ENCODE assay signal across 19 cellular contexts in the genomic region with DNA sequence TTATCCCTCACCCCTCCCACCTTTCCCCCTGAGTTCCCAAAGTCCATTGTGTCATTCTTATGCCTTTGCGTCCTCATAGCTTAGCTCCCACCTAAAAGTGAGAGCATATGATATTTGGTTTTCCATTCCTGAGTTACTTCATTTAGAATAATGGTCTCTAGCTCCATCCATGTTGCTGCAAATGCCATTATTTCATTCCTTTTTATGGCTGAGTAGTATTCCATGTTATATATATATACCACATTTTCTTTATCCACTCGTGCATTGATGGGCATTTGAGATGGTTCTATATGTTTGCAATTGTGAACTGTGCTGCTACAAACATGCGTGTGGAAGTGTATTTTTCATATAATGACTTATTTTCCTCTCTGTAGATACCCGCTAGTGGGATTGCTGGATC. TPM values are rescaled to one million over a fixed set of nuclear protein-coding genes. Genes with fewer than 3 reads are reported as not detected.
"Had no signal": no experiment of that assay in that cellular context is flagged by ENCODE, and none has a peak within 500 bp of the region (broad histone marks: within the 10 kb centered on the region; RNA-seq: fewer than 3 reads in every experiment).

No MANE protein-coding gene starts in this region.

RNA-seq across cellular contexts. Expression of a gene that starts 26.1 kb away (rescaled TPM):
- total RNA-seq: activated B cell treated with CpG ODN at 0.5 μM for 24 hours; activated CD4-positive, alpha-beta memory T cell treated with anti-CD3 and anti-CD28 coated beads for 36 hours; activated CD4-positive, alpha-beta T cell treated with anti-CD3 and anti-CD28 coated beads, Interleukin-2, amount 10 ng/mL, durations not matched to agents 24 days and 14 days; activated CD8-positive, alpha-beta memory T cell treated with anti-CD3 and anti-CD28 coated beads for 36 hours; activated CD8-positive, alpha-beta T cell treated with anti-CD3 and anti-CD28 coated beads for 36 hours; activated naive CD4-positive, alpha-beta T cell treated with anti-CD3 and anti-CD28 coated beads for 36 hours; activated naive CD8-positive, alpha-beta T cell treated with anti-CD3 and anti-CD28 coated beads for 36 hours; activated T-cell treated with anti-CD3 and anti-CD28 coated beads, Interleukin-2, amount 50 U/mL, for 4 hours; activated T-cell treated with anti-CD3 and anti-CD28 coated beads, Interleukin-2, amount 50 U/mL, for 72 hours; activated T-helper 1 cell treated with anti-CD3 and anti-CD28 coated beads, Interleukin-12 subunit alpha, Interleukin-12 subunit beta, Interleukin-2, Interleukin-4 antibody, amounts not matched to agents 30 ng/mL and 10 ng/mL and 1 ng/mL, durations not matched to agents 14 hours and 24 hours and 36 hours; activated T-helper 17 cell treated with anti-CD3 and anti-CD28 coated beads, Interleukin-2, amount 50 U/mL, for 72 hours; adrenal gland; aorta; astrocyte; body of pancreas; cardiac septum; T-cell; T-helper 1 cell treated with Interleukin-12 subunit alpha and Interleukin-12 subunit beta and Interleukin-4 antibody, amounts not matched to agents 30 ng/mL and 1 ng/mL, for 36 hours had no signal

RNA-seq across cellular contexts. Expression of a gene that starts 39.9 kb away (rescaled TPM):
- total RNA-seq: activated B cell treated with CpG ODN at 0.5 μM for 24 hours; activated CD4-positive, alpha-beta memory T cell treated with anti-CD3 and anti-CD28 coated beads for 36 hours; activated CD4-positive, alpha-beta T cell treated with anti-CD3 and anti-CD28 coated beads, Interleukin-2, amount 10 ng/mL, durations not matched to agents 24 days and 14 days; activated CD8-positive, alpha-beta memory T cell treated with anti-CD3 and anti-CD28 coated beads for 36 hours; activated CD8-positive, alpha-beta T cell treated with anti-CD3 and anti-CD28 coated beads for 36 hours; activated naive CD4-positive, alpha-beta T cell treated with anti-CD3 and anti-CD28 coated beads for 36 hours; activated naive CD8-positive, alpha-beta T cell treated with anti-CD3 and anti-CD28 coated beads for 36 hours; activated T-cell treated with anti-CD3 and anti-CD28 coated beads, Interleukin-2, amount 50 U/mL, for 72 hours; activated T-helper 1 cell treated with anti-CD3 and anti-CD28 coated beads, Interleukin-12 subunit alpha, Interleukin-12 subunit beta, Interleukin-2, Interleukin-4 antibody, amounts not matched to agents 30 ng/mL and 10 ng/mL and 1 ng/mL, durations not matched to agents 14 hours and 24 hours and 36 hours; activated T-helper 17 cell treated with anti-CD3 and anti-CD28 coated beads, Interleukin-2, amount 50 U/mL, for 72 hours; T-helper 1 cell treated with Interleukin-12 subunit alpha and Interleukin-12 subunit beta and Interleukin-4 antibody, amounts not matched to agents 30 ng/mL and 1 ng/mL, for 36 hours had no signal

RNA-seq across cellular contexts. Expression of a gene that starts 43.9 kb away (rescaled TPM):
- total RNA-seq: activated CD4-positive, alpha-beta memory T cell treated with anti-CD3 and anti-CD28 coated beads for 36 hours; activated CD4-positive, alpha-beta T cell treated with anti-CD3 and anti-CD28 coated beads, Interleukin-2, amount 10 ng/mL, durations not matched to agents 24 days and 14 days; activated CD8-positive, alpha-beta memory T cell treated with anti-CD3 and anti-CD28 coated beads for 36 hours; activated CD8-positive, alpha-beta T cell treated with anti-CD3 and anti-CD28 coated beads for 36 hours; activated naive CD4-positive, alpha-beta T cell treated with anti-CD3 and anti-CD28 coated beads for 36 hours; activated naive CD8-positive, alpha-beta T cell treated with anti-CD3 and anti-CD28 coated beads for 36 hours; activated T-cell treated with anti-CD3 and anti-CD28 coated beads, Interleukin-2, amount 50 U/mL, for 4 hours; activated T-cell treated with anti-CD3 and anti-CD28 coated beads, Interleukin-2, amount 50 U/mL, for 72 hours; activated T-helper 1 cell treated with anti-CD3 and anti-CD28 coated beads, Interleukin-12 subunit alpha, Interleukin-12 subunit beta, Interleukin-2, Interleukin-4 antibody, amounts not matched to agents 30 ng/mL and 10 ng/mL and 1 ng/mL, durations not matched to agents 14 hours and 24 hours and 36 hours; cerebellum; T-cell; T-helper 1 cell treated with Interleukin-12 subunit alpha and Interleukin-12 subunit beta and Interleukin-4 antibody, amounts not matched to agents 30 ng/mL and 1 ng/mL, for 36 hours had no signal
